2 cellular contexts compared by ENCODE assay signal in the genomic region with DNA sequence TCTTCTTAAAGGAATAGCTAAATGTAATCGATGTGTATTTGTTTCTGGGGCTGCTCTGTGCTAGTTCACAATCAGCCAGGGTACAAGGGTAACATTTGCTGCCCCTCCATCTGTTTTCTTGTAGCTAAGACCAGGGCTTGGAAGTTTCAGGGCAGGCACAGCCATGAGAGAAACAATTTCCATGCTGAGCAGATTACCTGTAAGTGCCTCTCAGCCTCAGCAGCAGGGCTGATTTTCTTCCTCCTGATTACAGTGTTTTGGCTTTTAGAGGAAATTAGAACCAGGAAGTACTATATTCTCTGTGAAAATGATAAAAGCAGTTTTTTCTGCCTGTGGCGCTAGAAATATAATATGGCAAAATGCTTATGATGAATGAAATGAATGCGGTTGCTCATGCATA.
TF ChIP-seq lines count a peak whose summit lies in the region.

No MANE protein-coding gene starts in this region.

TF ChIP-seq in SK-N-SH, 30 proteins besides CTCF, POLR2A, EP300 and RAD21 (continued from another document):
- TF ChIP-seq RXRA (IDR thresholded peaks at IDR 0.05; ENCODE audit: borderline replicate concordance, low read depth) (no peak), ELF1 (IDR thresholded peaks at IDR 0.05) (no peak), FOXJ3 (CRISPR knock-in tag; IDR thresholded peaks at IDR 0.05) (no peak), POLR2AphosphoS5 (IDR thresholded peaks at IDR 0.05; ENCODE audit: low read depth, low read length) (no peak)

TF ChIP-seq in SK-N-SH treated with all-trans-retinoic acid at 6 μM for 48 hours, 23 proteins besides CTCF, POLR2A, EP300 and RAD21 (continued from another document):
- TF ChIP-seq, protein P1, sequence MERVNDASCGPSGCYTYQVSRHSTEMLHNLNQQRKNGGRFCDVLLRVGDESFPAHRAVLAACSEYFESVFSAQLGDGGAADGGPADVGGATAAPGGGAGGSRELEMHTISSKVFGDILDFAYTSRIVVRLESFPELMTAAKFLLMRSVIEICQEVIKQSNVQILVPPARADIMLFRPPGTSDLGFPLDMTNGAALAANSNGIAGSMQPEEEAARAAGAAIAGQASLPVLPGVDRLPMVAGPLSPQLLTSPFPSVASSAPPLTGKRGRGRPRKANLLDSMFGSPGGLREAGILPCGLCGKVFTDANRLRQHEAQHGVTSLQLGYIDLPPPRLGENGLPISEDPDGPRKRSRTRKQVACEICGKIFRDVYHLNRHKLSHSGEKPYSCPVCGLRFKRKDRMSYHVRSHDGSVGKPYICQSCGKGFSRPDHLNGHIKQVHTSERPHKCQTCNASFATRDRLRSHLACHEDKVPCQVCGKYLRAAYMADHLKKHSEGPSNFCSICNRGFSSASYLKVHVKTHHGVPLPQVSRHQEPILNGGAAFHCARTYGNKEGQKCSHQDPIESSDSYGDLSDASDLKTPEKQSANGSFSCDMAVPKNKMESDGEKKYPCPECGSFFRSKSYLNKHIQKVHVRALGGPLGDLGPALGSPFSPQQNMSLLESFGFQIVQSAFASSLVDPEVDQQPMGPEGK (CRISPR knock-in tag; IDR thresholded peaks at IDR 0.05; ENCODE audit: borderline replicate concordance), result no peak
- TF ChIP-seq GLIS3 (CRISPR knock-in tag; IDR thresholded peaks at IDR 0.05) (no peak), ESRRG (CRISPR knock-in tag; IDR thresholded peaks at IDR 0.05) (no peak), ZFP30 (CRISPR knock-in tag; IDR thresholded peaks at IDR 0.05) (no peak), ZNF565 (CRISPR knock-in tag; conservative IDR thresholded peaks at IDR 0.05; ENCODE audit: low read depth) (no peak), ZC3H10 (CRISPR knock-in tag; IDR thresholded peaks at IDR 0.05) (no peak)
TF ChIP-seq in SK-N-SH treated with all-trans-retinoic acid at 6 μM for 48 hours: peak in this region for 0.
